ENCODE assay signal across 29 cellular contexts in the genomic region with DNA sequence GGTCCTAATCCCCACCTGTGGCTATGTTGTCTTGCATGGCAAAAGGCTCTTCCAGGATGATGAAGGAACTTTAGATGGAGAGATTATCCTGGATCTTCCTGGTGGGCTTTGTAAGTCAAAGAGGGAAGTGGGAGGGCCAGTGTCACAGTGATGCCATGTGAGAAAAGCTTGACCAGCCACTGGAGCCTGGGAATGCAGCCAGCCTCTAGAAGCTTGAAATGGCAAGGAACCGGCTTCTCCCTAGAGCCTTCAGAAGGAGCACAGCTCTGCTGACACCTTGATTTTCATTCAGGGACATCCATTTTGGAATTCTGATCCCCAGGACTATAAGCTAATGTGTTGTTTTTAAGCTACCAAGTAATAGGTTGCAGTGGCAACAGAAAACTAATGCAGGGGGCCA. TPM values are rescaled to one million over a fixed set of nuclear protein-coding genes. Genes with fewer than 3 reads are reported as not detected.
DNase-seq lines count a peak whose midpoint lies in the region; ATAC-seq and TF ChIP-seq lines count a peak whose summit lies in the region.
"Had no signal": no experiment of that assay in that cellular context is flagged by ENCODE, and none has a peak within 500 bp of the region (broad histone marks: within the 10 kb centered on the region; RNA-seq: fewer than 3 reads in every experiment).

No MANE protein-coding gene starts in this region.

- H3K9me2 ChIP-seq in GM23248 (ENCODE audit: insufficient read depth) = no peaks in the 10 kb centered on the region

- WGBS in gastroesophageal sphincter (ENCODE audit: low coverage in 1 of 2), 2 donors = 40% methylated on average over 1 of the region's 1 CpG; no CpG with 5 or more reads in 1 of the 2 donors
- 93 to 100% methylated on average over 1 of the region's 1 CpG for WGBS in GM23248 (ENCODE audit: low coverage in 1 of 2, low lambda C conversion rate in 2 of 2, missing lambda C conversion rate in 2 of 2), 2 experiments

- in situ Hi-C loops in brain microvascular endothelial cell (cut with HindIII; ENCODE audit: low pct_ligation_motif_present, low sequenced_read_pairs) (no loop called here), GM23248 (cut with MboI) (no loop called here)

- TF ChIP-seq EP300 in gastroesophageal sphincter (IDR thresholded peaks at IDR 0.05) = no peak

- no peak overlapping the region for H3K9ac ChIP-seq in GM23248

- H3K4me3 ChIP-seq in brain microvascular endothelial cell (ENCODE audit: low read depth, low read length) (no peak overlapping the region), gastroesophageal sphincter (no peak overlapping the region), GM23248 (no peak overlapping the region)
- H3K4me3 ChIP-seq: GM12878, HAP-1, PC-9, SK-N-MC had no signal

- TF ChIP-seq CTCF in brain microvascular endothelial cell (IDR thresholded peaks at IDR 0.05; ENCODE audit: low read depth, low read length, missing control alignments) (no peak), gastroesophageal sphincter (IDR thresholded peaks at IDR 0.05) (no peak)

- H3K27me3 ChIP-seq in brain microvascular endothelial cell (replicated peaks) (no peaks in the 10 kb centered on the region), gastroesophageal sphincter (no peaks in the 10 kb centered on the region), GM23248 (replicated peaks; ENCODE audit: insufficient read depth) (no peaks in the 10 kb centered on the region)

- H2AFZ ChIP-seq in GM23248 = no peak overlapping the region
- H2AFZ ChIP-seq: PC-9 had no signal

- H3K4me2 ChIP-seq in GM23248 (ENCODE audit: unreplicated experiment) = no peak overlapping the region
- H3K4me2 ChIP-seq: PC-9 had no signal

- H3K27ac ChIP-seq in brain microvascular endothelial cell (peak overlapping the region; percentile 27), gastroesophageal sphincter (no peak overlapping the region), GM23248 (no peak overlapping the region)
- H3K27ac ChIP-seq: C4-2B, HL-60, PC-9, SK-N-MC had no signal

- H3F3A ChIP-seq in GM23248 (ENCODE audit: insufficient read depth) = peaks cover 20% of the 10 kb centered on the region

- TF ChIP-seq POLR2A in gastroesophageal sphincter (IDR thresholded peaks at IDR 0.05) = no peak

- ATAC-seq in gastroesophageal sphincter = no peak
- ATAC-seq: CD8-positive, alpha-beta T cell; GM12878 had no signal

- H3K9me3 ChIP-seq in gastroesophageal sphincter = no peaks in the 10 kb centered on the region
- no peaks in the 10 kb centered on the region for H3K9me3 ChIP-seq in GM23248 (ENCODE audit: low read depth)
- H3K9me3 ChIP-seq: Caco-2, HAP-1 had no signal

- H3K4me1 ChIP-seq in gastroesophageal sphincter = peaks cover 0 to 5% (median 0%) of the 10 kb centered on the region in 3 donors
- peaks cover 18% of the 10 kb centered on the region for H3K4me1 ChIP-seq in GM23248 (ENCODE audit: insufficient read depth)
- H3K4me1 ChIP-seq: HAP-1 had no signal

- H3K79me2 ChIP-seq in GM23248 (ENCODE audit: insufficient read depth) = no peaks in the 10 kb centered on the region

- H3K36me3 ChIP-seq in brain microvascular endothelial cell (replicated peaks) (no peaks in the 10 kb centered on the region), gastroesophageal sphincter (no peaks in the 10 kb centered on the region), GM23248 (ENCODE audit: low read depth) (no peaks in the 10 kb centered on the region)
- H3K36me3 ChIP-seq: HAP-1 had no signal

- DNase-seq in HT1080 (ENCODE audit: low read depth) (peak; percentile 37), RPMI7951 (ENCODE audit: low read depth) (peak; percentile 39), brain microvascular endothelial cell (no peak), NCI-H345 treated with DMSO at 0.1 percent for 48 hours (lab: John Stamatoyannopoulos, UW; ENCODE audit: unreplicated experiment) (no peak), GM23248 (no peak)
- no peak for DNase-seq in stimulated activated naive CD4-positive, alpha-beta T cell (lab: John Stamatoyannopoulos, UW)
- DNase-seq: CD8-positive, alpha-beta T cell; GDM1; GOT3; Kasumi-1; MV-4-11; NCI-H1105; NCI-H1436 treated with DMSO at 0.1 percent for 48 hours; NCI-H187 treated with DMSO at 0.1 percent for 48 hours; NCI-H2171 treated with DMSO at 0.1 percent for 48 hours; NCI-H446; NCI-H524 treated with DMSO at 0.1 percent for 48 hours; NCI-H774; SIG-M5 had no signal

- H4K20me1 ChIP-seq in GM23248 (ENCODE audit: insufficient read depth) = no peaks in the 10 kb centered on the region

RNA-seq across cellular contexts. Expression of a gene that starts 58.3 kb away (rescaled TPM):
- not detected in 2 replicates for total RNA-seq in HT1080 (2014; rRNA removed; shearing (Covaris generic))
- polyA plus RNA-seq in HT1080 (2015; cell fraction: cytosol; rRNA removed) = not detected in 2 replicates
- 0.62 TPM in 1 of 2 replicates, not detected in the other for polyA plus RNA-seq in HT1080 (2015; cell fraction: nucleus; rRNA removed)
- total RNA-seq in RPMI7951 (2014; rRNA removed; shearing (Covaris generic)) = 1.7 and 2.4 TPM in 2 replicates
- 100 to 1,000 TPM in 1 of 4 donors, 10 to 100 TPM in 3; 20.4 to 127 (median 77.6) TPM for total RNA-seq in gastroesophageal sphincter
- total RNA-seq in GM23248 (2014; rRNA removed; shearing (Covaris generic)) = 42.1 and 45.4 TPM in 2 replicates
- 48.8 and 49.5 TPM in 2 replicates for polyA plus RNA-seq in GM23248 (2016; fragmentation: Nextera tagmentation; extraction: Ambion mirVana)
- total RNA-seq: B cell, MCF 10A, PC-9 had no signal
- polyA plus RNA-seq: GM12878 had no signal

Comparison
In these comparisons a context has a peak if more than half of its experiments do, and no peak if none do; other contexts are left out.
1. DNase-seq: peak in HT1080 (single experiment) and RPMI7951 (single experiment); none in brain microvascular endothelial cell (single experiment), stimulated activated naive CD4-positive, alpha-beta T cell (0 of 6), NCI-H345 treated with DMSO at 0.1 percent for 48 hours (single experiment) and GM23248 (single experiment).